Comparison of ENCODE assay signal across 28 cellular contexts in genomic region chr1:165659581-165659895, GRCh38. TPM values are rescaled to one million over a fixed set of nuclear protein-coding genes. Genes with fewer than 3 reads are reported as not detected.
DNase-seq lines count a peak whose midpoint lies in the region; ATAC-seq and TF ChIP-seq lines count a peak whose summit lies in the region.
"Had no signal": no experiment of that assay in that cellular context is flagged by ENCODE, and none has a peak within 500 bp of the region (broad histone marks: within the 10 kb centered on the region; RNA-seq: fewer than 3 reads in every experiment).

No MANE protein-coding gene starts in this region.

- peaks cover 7 to 16% of the 10 kb centered on the region in 2 donors for H3K36me3 Mint-ChIP-seq in activated T-cell treated with anti-CD3 and anti-CD28 coated beads, Interleukin-2, amount 50 U/mL, for 72 hours (ENCODE audit: insufficient read depth in 2 of 2)
- peaks cover 71% of the 10 kb centered on the region for H3K36me3 Mint-ChIP-seq in stimulated activated effector memory CD8-positive, alpha-beta T cell treated with anti-CD3 and anti-CD28 coated beads, Interleukin-12 subunit alpha, Interleukin-12 subunit beta, amount 100 ng/mL, for 72 hours
- H3K36me3 Mint-ChIP-seq in endothelial cell (ENCODE audit: low read depth, unreplicated experiment) = peaks cover 21% of the 10 kb centered on the region

- H3K9me3 ChIP-seq in OCI-LY3 (ENCODE audit: insufficient read depth, low read length) (no peaks in the 10 kb centered on the region), iPS DF 6.9 (ENCODE audit: control insufficient read depth, insufficient read depth, low read length) (no peaks in the 10 kb centered on the region), trophoblast cell (ENCODE audit: insufficient read depth, low read depth, low read length) (no peaks in the 10 kb centered on the region), BE2C (no peaks in the 10 kb centered on the region)
- H3K9me3 ChIP-seq: body of pancreas, neutrophil, SJCRH30, vagina had no signal

- H3K4me3 ChIP-seq in OCI-LY3 (ENCODE audit: low read length) = no peak overlapping the region
- H3K4me3 ChIP-seq in iPS DF 6.9 (ENCODE audit: low read length) = no peak overlapping the region
- H3K4me3 ChIP-seq in trophoblast cell (ENCODE audit: low read depth, low read length) = no peak overlapping the region
- H3K4me3 ChIP-seq in BE2C (ENCODE audit: low read depth, low read length) = no peak overlapping the region
- H3K4me3 ChIP-seq: body of pancreas, dorsolateral prefrontal cortex, SJCRH30, vagina had no signal

- H3K27me3 ChIP-seq in OCI-LY3 (ENCODE audit: low read depth, low read length) = no peaks in the 10 kb centered on the region
- no peaks in the 10 kb centered on the region for H3K27me3 ChIP-seq in iPS DF 6.9 (ENCODE audit: control insufficient read depth, insufficient read depth, low read length)
- no peaks in the 10 kb centered on the region for H3K27me3 ChIP-seq in trophoblast cell (ENCODE audit: insufficient read depth, low read length)
- H3K27me3 ChIP-seq in BE2C = no peaks in the 10 kb centered on the region
- H3K27me3 ChIP-seq: body of pancreas, dorsolateral prefrontal cortex, neutrophil, SJCRH30, vagina had no signal

- H4K8ac ChIP-seq in trophoblast cell (ENCODE audit: low read depth, low read length) = no peak overlapping the region

- no peak overlapping the region for H3K18ac ChIP-seq in trophoblast cell (ENCODE audit: low read length)

- no peak overlapping the region for H2AFZ ChIP-seq in OCI-LY3 (ENCODE audit: low read depth, low read length)
- no peak overlapping the region for H2AFZ ChIP-seq in trophoblast cell (ENCODE audit: insufficient read depth, low read length, poor library complexity)

- no peak overlapping the region for H3K4ac ChIP-seq in trophoblast cell (ENCODE audit: low read depth, low read length)

- no peak overlapping the region for H3K14ac ChIP-seq in trophoblast cell (ENCODE audit: low read length)

- H3K36me3 ChIP-seq in OCI-LY3 (replicated peaks; ENCODE audit: low read depth, low read length) = peaks cover 45% of the 10 kb centered on the region
- peaks cover 8% of the 10 kb centered on the region; the same call in 1 of the 2 replicates for H3K36me3 ChIP-seq in iPS DF 6.9 (ENCODE audit: control insufficient read depth, insufficient read depth, low read length)
- peaks cover 3 to 21% of the 10 kb centered on the region in 2 experiments for H3K36me3 ChIP-seq in trophoblast cell (ENCODE audit: control insufficient read depth in 1 of 2, insufficient read depth in 2 of 2, low read length in 2 of 2)
- no peaks in the 10 kb centered on the region for H3K36me3 ChIP-seq in BE2C

- H2BK120ac ChIP-seq in trophoblast cell (ENCODE audit: insufficient read depth, low read length, poor library complexity) = no peak overlapping the region

- no peak overlapping the region for H2BK5ac ChIP-seq in trophoblast cell (ENCODE audit: low read depth, low read length, poor library complexity)

- H4K12ac ChIP-seq in trophoblast cell (ENCODE audit: low read depth, low read length) = no peak overlapping the region

- no peak for TF ChIP-seq CTCF in OCI-LY3 (IDR thresholded peaks at IDR 0.05; ENCODE audit: low read depth, low read length)
- TF ChIP-seq CTCF in endothelial cell (IDR thresholded peaks at IDR 0.05; ENCODE audit: unreplicated experiment) = no peak
- no peak for TF ChIP-seq CTCF in BE2C (IDR thresholded peaks at IDR 0.05; ENCODE audit: low read depth, low read length)

- peaks cover 7% of the 10 kb centered on the region; the same call in 1 of the 2 replicates for H4K20me1 ChIP-seq in OCI-LY3 (ENCODE audit: insufficient read depth, low read length)

- no peak overlapping the region for H3K27ac ChIP-seq in OCI-LY3 (ENCODE audit: low read length)
- H3K27ac ChIP-seq in iPS DF 6.9 (ENCODE audit: low read length) = no peak overlapping the region
- H3K27ac ChIP-seq in trophoblast cell (ENCODE audit: low read depth, low read length) = no peak overlapping the region
- H3K27ac ChIP-seq: body of pancreas, KMS-11, neutrophil, SJCRH30, vagina had no signal

- H3K79me1 ChIP-seq in trophoblast cell (ENCODE audit: low read length) = no peaks in the 10 kb centered on the region

- H2AK5ac ChIP-seq in trophoblast cell (ENCODE audit: low read length) = no peak overlapping the region

- no peak overlapping the region for H3K23ac ChIP-seq in trophoblast cell (ENCODE audit: low read length)

- H3K9me3 Mint-ChIP-seq in activated T-cell treated with anti-CD3 and anti-CD28 coated beads, Interleukin-2, amount 50 U/mL, for 72 hours = no peaks in the 10 kb centered on the region
- H3K9me3 Mint-ChIP-seq in stimulated activated effector memory CD8-positive, alpha-beta T cell treated with anti-CD3 and anti-CD28 coated beads, Interleukin-12 subunit alpha, Interleukin-12 subunit beta, amount 100 ng/mL, for 72 hours = no peaks in the 10 kb centered on the region
- no peaks in the 10 kb centered on the region for H3K9me3 Mint-ChIP-seq in endothelial cell (ENCODE audit: unreplicated experiment)
- H3K9me3 Mint-ChIP-seq: stimulated activated naive CD8-positive, alpha-beta T cell treated with anti-CD3 and anti-CD28 coated beads, Interleukin-15, Interleukin-2, amounts not matched to agents 100 ng/mL and 50 ng/mL, for 24 hours had no signal

- no peak overlapping the region for H2BK12ac ChIP-seq in trophoblast cell (ENCODE audit: low read length)

- no peak overlapping the region for H3K4me3 Mint-ChIP-seq in activated T-cell treated with anti-CD3 and anti-CD28 coated beads, Interleukin-2, amount 50 U/mL, for 72 hours
- no peak overlapping the region for H3K4me3 Mint-ChIP-seq in stimulated activated effector memory CD8-positive, alpha-beta T cell treated with anti-CD3 and anti-CD28 coated beads, Interleukin-12 subunit alpha, Interleukin-12 subunit beta, amount 100 ng/mL, for 72 hours
- no peak overlapping the region for H3K4me3 Mint-ChIP-seq in endothelial cell (ENCODE audit: unreplicated experiment)
- H3K4me3 Mint-ChIP-seq: stimulated activated naive CD8-positive, alpha-beta T cell treated with anti-CD3 and anti-CD28 coated beads, Interleukin-15, Interleukin-2, amounts not matched to agents 100 ng/mL and 50 ng/mL, for 24 hours had no signal

- H3K27ac Mint-ChIP-seq in activated T-cell treated with anti-CD3 and anti-CD28 coated beads, Interleukin-2, amount 50 U/mL, for 72 hours = peak overlapping the region; percentile 65
- H3K27ac Mint-ChIP-seq in stimulated activated effector memory CD8-positive, alpha-beta T cell treated with anti-CD3 and anti-CD28 coated beads, Interleukin-12 subunit alpha, Interleukin-12 subunit beta, amount 100 ng/mL, for 72 hours = peak overlapping the region; percentile 71
- H3K27ac Mint-ChIP-seq in endothelial cell (ENCODE audit: unreplicated experiment) = no peak overlapping the region

- H3K4me1 ChIP-seq in OCI-LY3 (ENCODE audit: low read length) = peaks cover 15% of the 10 kb centered on the region
- H3K4me1 ChIP-seq in iPS DF 6.9 (ENCODE audit: control insufficient read depth, insufficient read depth, low read length) = no peaks in the 10 kb centered on the region
- H3K4me1 ChIP-seq in trophoblast cell (ENCODE audit: control insufficient read depth in 1 of 2, insufficient read depth in 2 of 2, low read length in 2 of 2) = peaks cover 2 to 3% of the 10 kb centered on the region in 2 experiments
- H3K4me1 ChIP-seq in BE2C = no peaks in the 10 kb centered on the region
- H3K4me1 ChIP-seq: body of pancreas, SJCRH30, vagina had no signal

- H3K4me1 Mint-ChIP-seq in activated T-cell treated with anti-CD3 and anti-CD28 coated beads, Interleukin-2, amount 50 U/mL, for 72 hours (ENCODE audit: low read depth) = no peaks in the 10 kb centered on the region
- no peaks in the 10 kb centered on the region for H3K4me1 Mint-ChIP-seq in stimulated activated effector memory CD8-positive, alpha-beta T cell treated with anti-CD3 and anti-CD28 coated beads, Interleukin-12 subunit alpha, Interleukin-12 subunit beta, amount 100 ng/mL, for 72 hours
- H3K4me1 Mint-ChIP-seq in endothelial cell (ENCODE audit: unreplicated experiment) = no peaks in the 10 kb centered on the region

- H4K91ac ChIP-seq in trophoblast cell (ENCODE audit: low read depth, low read length) = no peak overlapping the region

- H3K9ac ChIP-seq in OCI-LY3 (ENCODE audit: low read length) = no peak overlapping the region
- no peak overlapping the region for H3K9ac ChIP-seq in trophoblast cell (ENCODE audit: low read length)
- H3K9ac ChIP-seq: KMS-11 had no signal

- H3K79me2 ChIP-seq in OCI-LY3 (ENCODE audit: low read length) (no peaks in the 10 kb centered on the region), trophoblast cell (ENCODE audit: control insufficient read depth, insufficient read depth, low read length, poor library complexity) (no peaks in the 10 kb centered on the region)

- no peak for DNase-seq in activated T-cell treated with anti-CD3 and anti-CD28 coated beads, Interleukin-2, amount 50 U/mL, for 72 hours
- DNase-seq in activated T-cell treated with anti-CD3 and anti-CD28 coated beads, Interleukin-2, amount 50 U/mL, for 1 hour = no peak
- DNase-seq in iPS DF 6.9 (ENCODE audit: low read depth, low spot score) (peak; percentile 29), endothelial cell (ENCODE audit: low spot score) (no peak), trophoblast cell (no peak), BE2C (no peak)
- DNase-seq in stimulated activated effector memory CD8-positive, alpha-beta T cell treated with anti-CD3 and anti-CD28 coated beads, Interleukin-12 subunit alpha, Interleukin-12 subunit beta, amount 100 ng/mL, for 72 hours (ENCODE audit: low spot score in 2 of 2) = no peak
- DNase-seq: activated CD4-positive, alpha-beta T cell treated with anti-CD3 and anti-CD28 coated beads, Interleukin-2, amount 50 U/mL, for 4 hours; activated CD4-positive, CD25-positive, alpha-beta regulatory T cell; activated CD8-positive, alpha-beta memory T cell treated with anti-CD3 and anti-CD28 coated beads, Interleukin-2, amount 50 U/mL, for 4 hours; activated effector memory CD4-positive, alpha-beta T cell treated with Interleukin-2 at 50 U/mL for 16 hours; AML-193; body of pancreas; cerebellar nuclear complex; dorsolateral prefrontal cortex; GDM1; HCEC 1CT; mesenchymal stem cell; MM.1S; NCI-H2029 treated with DMSO at 0.1 percent for 48 hours; NCI-H2227 treated with DMSO at 0.1 percent for 48 hours; NCI-H69; SJCRH30 had no signal

- no CpG with 5 or more reads among the region's 3 CpGs for WGBS in iPS DF 6.9 (ENCODE audit: insufficient coverage, insufficient read length)
- no CpG with 5 or more reads among the region's 3 CpGs for WGBS in trophoblast cell (ENCODE audit: extremely low coverage, insufficient coverage, insufficient read length)

- no peaks in the 10 kb centered on the region for H3K27me3 Mint-ChIP-seq in activated T-cell treated with anti-CD3 and anti-CD28 coated beads, Interleukin-2, amount 50 U/mL, for 72 hours (ENCODE audit: low read depth)
- peaks cover 1% of the 10 kb centered on the region for H3K27me3 Mint-ChIP-seq in endothelial cell (ENCODE audit: unreplicated experiment)
- H3K27me3 Mint-ChIP-seq: stimulated activated naive CD8-positive, alpha-beta T cell treated with anti-CD3 and anti-CD28 coated beads, Interleukin-15, Interleukin-2, amounts not matched to agents 100 ng/mL and 50 ng/mL, for 24 hours had no signal

- no peak for ATAC-seq in activated T-cell treated with anti-CD3 and anti-CD28 coated beads, Interleukin-2, amount 50 U/mL, for 72 hours (replicated peaks in 1 of 2)
- ATAC-seq in stimulated activated effector memory CD8-positive, alpha-beta T cell treated with anti-CD3 and anti-CD28 coated beads, Interleukin-12 subunit alpha, Interleukin-12 subunit beta, amount 100 ng/mL, for 72 hours = no peak
- ATAC-seq: body of pancreas had no signal

- peak overlapping the region; percentile 23; the same call in 1 of the 2 replicates for H3K4me2 ChIP-seq in OCI-LY3 (ENCODE audit: low read length)
- no peak overlapping the region for H3K4me2 ChIP-seq in trophoblast cell (ENCODE audit: low read length)
- H3K4me2 ChIP-seq: KMS-11 had no signal

RNA-seq across cellular contexts. Expression of gene MGST3, which starts 28.5 kb away (rescaled TPM):
- total RNA-seq in activated T-cell treated with anti-CD3 and anti-CD28 coated beads, Interleukin-2, amount 50 U/mL, for 72 hours = 10 to 100 TPM; 32.9 to 48.5 TPM
- 156 TPM for total RNA-seq in endothelial cell (ENCODE audit: unreplicated experiment)
- polyA plus RNA-seq in trophoblast cell (2013) = 373 and 375 TPM in 2 replicates
- 86.5 TPM for polyA plus RNA-seq in BE2C (2012; ENCODE audit: insufficient read depth, insufficient read length, low read depth)

RNA-seq across cellular contexts. Expression of gene ALDH9A1, which starts 38.8 kb away (rescaled TPM):
- 10 to 100 TPM; 28.0 to 38.8 TPM for total RNA-seq in activated T-cell treated with anti-CD3 and anti-CD28 coated beads, Interleukin-2, amount 50 U/mL, for 72 hours
- 123 TPM for total RNA-seq in endothelial cell (ENCODE audit: unreplicated experiment)
- 27.1 and 27.4 TPM in 2 replicates for polyA plus RNA-seq in trophoblast cell (2013)
- 17.7 TPM for polyA plus RNA-seq in BE2C (2012; ENCODE audit: insufficient read depth, insufficient read length, low read depth)
